In the genomic region with DNA sequence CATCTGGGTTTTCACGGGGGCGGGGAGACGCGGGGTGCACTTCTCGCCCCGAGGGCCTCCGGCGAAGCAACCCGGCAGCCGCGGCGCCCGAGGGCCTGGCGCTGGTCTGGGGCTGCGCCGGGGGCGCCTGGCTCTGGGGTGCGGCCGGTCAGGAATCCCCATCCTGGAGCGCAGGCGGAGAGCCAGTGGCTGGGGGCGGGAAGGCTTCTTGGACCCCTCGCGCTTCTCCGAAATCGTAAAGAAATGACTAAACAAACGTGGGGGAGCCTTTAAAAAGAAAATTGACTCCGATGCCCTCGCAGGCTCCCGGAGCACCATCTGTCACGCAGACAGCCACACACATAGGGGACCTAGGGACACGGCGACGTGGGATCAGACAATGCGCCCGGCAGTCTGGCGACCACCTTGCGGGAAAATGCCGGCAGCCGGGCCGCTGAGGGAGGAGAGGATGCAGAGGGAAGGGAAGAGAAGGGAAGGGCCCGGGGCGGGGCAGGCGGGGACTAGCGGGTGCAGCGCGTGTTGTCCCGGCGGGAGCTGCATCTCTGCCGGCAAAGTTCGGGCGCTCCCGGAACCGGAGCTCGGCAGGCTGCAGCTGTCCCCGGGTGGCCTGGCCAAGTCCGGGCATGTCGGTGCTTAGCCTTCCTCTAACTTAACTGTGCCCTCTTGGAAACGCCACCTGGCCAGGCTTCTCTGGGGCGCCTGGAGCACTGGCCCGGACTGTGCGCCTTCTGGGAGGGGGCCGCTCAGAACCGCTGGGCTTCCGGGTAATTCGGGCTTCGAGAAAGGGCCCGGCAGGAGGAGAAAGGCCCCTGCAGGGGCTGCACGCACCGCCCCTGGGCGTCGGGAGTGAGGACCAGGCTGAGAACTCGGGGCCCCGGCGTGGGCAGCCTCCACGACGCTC, we compare ENCODE assay signal across 8 cellular contexts. TPM values are rescaled to one million over a fixed set of nuclear protein-coding genes. Genes with fewer than 3 reads are reported as not detected.
A peak's percentile ranks its signal among the peaks of the same experiment; 100 is the strongest.
DNase-seq lines count a peak whose midpoint lies in the region; ATAC-seq and TF ChIP-seq lines count a peak whose summit lies in the region.

No MANE protein-coding gene starts in this region.

- H3K4me3 ChIP-seq in osteoblast (ENCODE audit: insufficient read depth, low read length): peak overlapping the region; percentile 21

- H3K4me3 Mint-ChIP-seq in activated T-cell treated with anti-CD3 and anti-CD28 coated beads, Interleukin-2, amount 50 U/mL, for 24 hours: peak overlapping the region; percentile 67

- no peak for TF ChIP-seq CTCF in foreskin keratinocyte (conservative IDR thresholded peaks at IDR 0.05)
- no peak for TF ChIP-seq CTCF in osteoblast (IDR thresholded peaks at IDR 0.05; ENCODE audit: extremely low read depth, low read depth, low read length)

- ATAC-seq in foreskin keratinocyte: peak; percentile 80
- no peak for ATAC-seq in HG02938 (IDR thresholded peaks at IDR 0.05; ENCODE audit: unreplicated experiment)
- no peak for ATAC-seq in GM21423 (IDR thresholded peaks at IDR 0.05; ENCODE audit: unreplicated experiment)

- H3K4me1 ChIP-seq in foreskin keratinocyte (no peaks in the 10 kb centered on the region), osteoblast (ENCODE audit: insufficient read depth, low read length) (no peaks in the 10 kb centered on the region)

- H3K4me1 Mint-ChIP-seq in activated T-cell treated with anti-CD3 and anti-CD28 coated beads, Interleukin-2, amount 50 U/mL, for 24 hours (ENCODE audit: low read depth): peaks cover 9% of the 10 kb centered on the region

- H3K27me3 Mint-ChIP-seq in activated T-cell treated with anti-CD3 and anti-CD28 coated beads, Interleukin-2, amount 50 U/mL, for 24 hours: peaks cover 82% of the 10 kb centered on the region

- no peaks in the 10 kb centered on the region for H3K9me3 ChIP-seq in osteoblast (ENCODE audit: low read depth, low read length)

- H4K20me1 ChIP-seq in osteoblast (ENCODE audit: insufficient read depth, low read length): no peaks in the 10 kb centered on the region

- peaks cover 52% of the 10 kb centered on the region for H3K27me3 ChIP-seq in foreskin keratinocyte
- peaks cover 80% of the 10 kb centered on the region for H3K27me3 ChIP-seq in osteoblast (ENCODE audit: insufficient read depth, low read length)

- H3K27ac ChIP-seq in foreskin keratinocyte (no peak overlapping the region), osteoblast (ENCODE audit: low read depth, low read length) (no peak overlapping the region)

- H3K4me2 ChIP-seq in osteoblast (ENCODE audit: insufficient read depth, low read length): peak overlapping the region; percentile 36

- H3K36me3 ChIP-seq in osteoblast (ENCODE audit: insufficient read depth, low read length): no peaks in the 10 kb centered on the region

- H2AFZ ChIP-seq in osteoblast (ENCODE audit: low read length): peak overlapping the region; percentile 15

- no peaks in the 10 kb centered on the region for H3K79me2 ChIP-seq in osteoblast (ENCODE audit: insufficient read depth, low read length)

- no peaks in the 10 kb centered on the region for H3K9me3 Mint-ChIP-seq in activated T-cell treated with anti-CD3 and anti-CD28 coated beads, Interleukin-2, amount 50 U/mL, for 24 hours

- no peaks in the 10 kb centered on the region for H3K36me3 Mint-ChIP-seq in activated T-cell treated with anti-CD3 and anti-CD28 coated beads, Interleukin-2, amount 50 U/mL, for 24 hours (ENCODE audit: low read depth)

- peak; percentile 35 for DNase-seq in activated T-cell treated with anti-CD3 and anti-CD28 coated beads, Interleukin-2, amount 50 U/mL, for 24 hours
- DNase-seq in activated T-cell treated with anti-CD3 and anti-CD28 coated beads for 4 hours (no peak), UCSD-AML1 (lab: John Stamatoyannopoulos, UW; ENCODE audit: unreplicated experiment) (peak; percentile 44), foreskin keratinocyte (peak in 1 of 2 donors; percentile 72), osteoblast (ENCODE audit: insufficient read length, low spot score, missing footprints) (peak; percentile 89)
- DNase-seq in activated effector memory CD4-positive, alpha-beta T cell treated with anti-CD3 and anti-CD28 coated beads, Interleukin-2, amount 50 U/mL, for 16 hours: no peak

- no peak overlapping the region for H3K27ac Mint-ChIP-seq in activated T-cell treated with anti-CD3 and anti-CD28 coated beads, Interleukin-2, amount 50 U/mL, for 24 hours

RNA-seq across cellular contexts. Expression of a gene that starts 1.9 kb away (rescaled TPM):
- total RNA-seq in foreskin keratinocyte (0.07 and 0.14 TPM in 2 replicates), osteoblast (not detected in 2 replicates)
- 0.07 and 0.11 TPM in 2 replicates for polyA plus RNA-seq in foreskin keratinocyte

Comparison
In these comparisons a context has a peak if more than half of its experiments do, and no peak if none do; other contexts are left out.
1. DNase-seq: peak in activated T-cell treated with anti-CD3 and anti-CD28 coated beads, Interleukin-2, amount 50 U/mL, for 24 hours (single experiment), UCSD-AML1 (single experiment) and osteoblast (single experiment); none in activated T-cell treated with anti-CD3 and anti-CD28 coated beads for 4 hours (single experiment) and activated effector memory CD4-positive, alpha-beta T cell treated with anti-CD3 and anti-CD28 coated beads, Interleukin-2, amount 50 U/mL, for 16 hours (single experiment).